Comparison of ENCODE assay signal across 2 cellular contexts in genomic region chr19:19335408-19336158, GRCh38.
TF ChIP-seq lines count a peak whose summit lies in the region.

No MANE protein-coding gene starts in this region.

TF ChIP-seq in GM23338, 12 proteins besides CTCF, POLR2A, EP300 and RAD21 (continued from another document):
- TF ChIP-seq, protein P1, sequence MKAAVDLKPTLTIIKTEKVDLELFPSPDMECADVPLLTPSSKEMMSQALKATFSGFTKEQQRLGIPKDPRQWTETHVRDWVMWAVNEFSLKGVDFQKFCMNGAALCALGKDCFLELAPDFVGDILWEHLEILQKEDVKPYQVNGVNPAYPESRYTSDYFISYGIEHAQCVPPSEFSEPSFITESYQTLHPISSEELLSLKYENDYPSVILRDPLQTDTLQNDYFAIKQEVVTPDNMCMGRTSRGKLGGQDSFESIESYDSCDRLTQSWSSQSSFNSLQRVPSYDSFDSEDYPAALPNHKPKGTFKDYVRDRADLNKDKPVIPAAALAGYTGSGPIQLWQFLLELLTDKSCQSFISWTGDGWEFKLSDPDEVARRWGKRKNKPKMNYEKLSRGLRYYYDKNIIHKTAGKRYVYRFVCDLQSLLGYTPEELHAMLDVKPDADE (IDR thresholded peaks at IDR 0.05) = no peak
- TF ChIP-seq ZNF462 (CRISPR knock-in tag; IDR thresholded peaks at IDR 0.05) (no peak), EZH2 (IDR thresholded peaks at IDR 0.05; ENCODE audit: low read depth, unreplicated experiment) (no peak), EZH2phosphoT487 (IDR thresholded peaks at IDR 0.05; ENCODE audit: unreplicated experiment) (no peak)
- TF ChIP-seq, protein P2, sequence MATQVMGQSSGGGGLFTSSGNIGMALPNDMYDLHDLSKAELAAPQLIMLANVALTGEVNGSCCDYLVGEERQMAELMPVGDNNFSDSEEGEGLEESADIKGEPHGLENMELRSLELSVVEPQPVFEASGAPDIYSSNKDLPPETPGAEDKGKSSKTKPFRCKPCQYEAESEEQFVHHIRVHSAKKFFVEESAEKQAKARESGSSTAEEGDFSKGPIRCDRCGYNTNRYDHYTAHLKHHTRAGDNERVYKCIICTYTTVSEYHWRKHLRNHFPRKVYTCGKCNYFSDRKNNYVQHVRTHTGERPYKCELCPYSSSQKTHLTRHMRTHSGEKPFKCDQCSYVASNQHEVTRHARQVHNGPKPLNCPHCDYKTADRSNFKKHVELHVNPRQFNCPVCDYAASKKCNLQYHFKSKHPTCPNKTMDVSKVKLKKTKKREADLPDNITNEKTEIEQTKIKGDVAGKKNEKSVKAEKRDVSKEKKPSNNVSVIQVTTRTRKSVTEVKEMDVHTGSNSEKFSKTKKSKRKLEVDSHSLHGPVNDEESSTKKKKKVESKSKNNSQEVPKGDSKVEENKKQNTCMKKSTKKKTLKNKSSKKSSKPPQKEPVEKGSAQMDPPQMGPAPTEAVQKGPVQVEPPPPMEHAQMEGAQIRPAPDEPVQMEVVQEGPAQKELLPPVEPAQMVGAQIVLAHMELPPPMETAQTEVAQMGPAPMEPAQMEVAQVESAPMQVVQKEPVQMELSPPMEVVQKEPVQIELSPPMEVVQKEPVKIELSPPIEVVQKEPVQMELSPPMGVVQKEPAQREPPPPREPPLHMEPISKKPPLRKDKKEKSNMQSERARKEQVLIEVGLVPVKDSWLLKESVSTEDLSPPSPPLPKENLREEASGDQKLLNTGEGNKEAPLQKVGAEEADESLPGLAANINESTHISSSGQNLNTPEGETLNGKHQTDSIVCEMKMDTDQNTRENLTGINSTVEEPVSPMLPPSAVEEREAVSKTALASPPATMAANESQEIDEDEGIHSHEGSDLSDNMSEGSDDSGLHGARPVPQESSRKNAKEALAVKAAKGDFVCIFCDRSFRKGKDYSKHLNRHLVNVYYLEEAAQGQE (IDR thresholded peaks at IDR 0.05; ENCODE audit: unreplicated experiment) = no peak
TF ChIP-seq in GM23338: peak in this region for 0.

TF ChIP-seq in WTC11, 78 proteins besides CTCF, POLR2A, EP300 and RAD21 (continued from another document):
- TF ChIP-seq, protein P3, sequence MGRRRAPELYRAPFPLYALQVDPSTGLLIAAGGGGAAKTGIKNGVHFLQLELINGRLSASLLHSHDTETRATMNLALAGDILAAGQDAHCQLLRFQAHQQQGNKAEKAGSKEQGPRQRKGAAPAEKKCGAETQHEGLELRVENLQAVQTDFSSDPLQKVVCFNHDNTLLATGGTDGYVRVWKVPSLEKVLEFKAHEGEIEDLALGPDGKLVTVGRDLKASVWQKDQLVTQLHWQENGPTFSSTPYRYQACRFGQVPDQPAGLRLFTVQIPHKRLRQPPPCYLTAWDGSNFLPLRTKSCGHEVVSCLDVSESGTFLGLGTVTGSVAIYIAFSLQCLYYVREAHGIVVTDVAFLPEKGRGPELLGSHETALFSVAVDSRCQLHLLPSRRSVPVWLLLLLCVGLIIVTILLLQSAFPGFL (CRISPR knock-in tag; IDR thresholded peaks at IDR 0.05; ENCODE audit: borderline replicate concordance) = no peak
- no peak for TF ChIP-seq ZNF263 (CRISPR knock-in tag; IDR thresholded peaks at IDR 0.05; ENCODE audit: low read depth)
- no peak for TF ChIP-seq KAT7 (CRISPR knock-in tag; IDR thresholded peaks at IDR 0.05; ENCODE audit: borderline replicate concordance)
- TF ChIP-seq ETV6 (CRISPR knock-in tag; IDR thresholded peaks at IDR 0.05) = no peak
- no peak for TF ChIP-seq CDX4 (CRISPR knock-in tag; IDR thresholded peaks at IDR 0.05; ENCODE audit: borderline replicate concordance)
- TF ChIP-seq TEAD4 (CRISPR knock-in tag; IDR thresholded peaks at IDR 0.05) = no peak
- no peak for TF ChIP-seq ESRRA (CRISPR knock-in tag; IDR thresholded peaks at IDR 0.05; ENCODE audit: borderline replicate concordance)
- TF ChIP-seq, protein P4, sequence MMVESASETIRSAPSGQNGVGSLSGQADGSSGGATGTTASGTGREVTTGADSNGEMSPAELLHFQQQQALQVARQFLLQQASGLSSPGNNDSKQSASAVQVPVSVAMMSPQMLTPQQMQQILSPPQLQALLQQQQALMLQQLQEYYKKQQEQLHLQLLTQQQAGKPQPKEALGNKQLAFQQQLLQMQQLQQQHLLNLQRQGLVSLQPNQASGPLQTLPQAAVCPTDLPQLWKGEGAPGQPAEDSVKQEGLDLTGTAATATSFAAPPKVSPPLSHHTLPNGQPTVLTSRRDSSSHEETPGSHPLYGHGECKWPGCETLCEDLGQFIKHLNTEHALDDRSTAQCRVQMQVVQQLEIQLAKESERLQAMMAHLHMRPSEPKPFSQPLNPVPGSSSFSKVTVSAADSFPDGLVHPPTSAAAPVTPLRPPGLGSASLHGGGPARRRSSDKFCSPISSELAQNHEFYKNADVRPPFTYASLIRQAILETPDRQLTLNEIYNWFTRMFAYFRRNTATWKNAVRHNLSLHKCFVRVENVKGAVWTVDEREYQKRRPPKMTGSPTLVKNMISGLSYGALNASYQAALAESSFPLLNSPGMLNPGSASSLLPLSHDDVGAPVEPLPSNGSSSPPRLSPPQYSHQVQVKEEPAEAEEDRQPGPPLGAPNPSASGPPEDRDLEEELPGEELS (CRISPR knock-in tag; IDR thresholded peaks at IDR 0.05) = no peak
- no peak for TF ChIP-seq ZNF532 (CRISPR knock-in tag; IDR thresholded peaks at IDR 0.05; ENCODE audit: borderline replicate concordance)
- TF ChIP-seq, protein P5, sequence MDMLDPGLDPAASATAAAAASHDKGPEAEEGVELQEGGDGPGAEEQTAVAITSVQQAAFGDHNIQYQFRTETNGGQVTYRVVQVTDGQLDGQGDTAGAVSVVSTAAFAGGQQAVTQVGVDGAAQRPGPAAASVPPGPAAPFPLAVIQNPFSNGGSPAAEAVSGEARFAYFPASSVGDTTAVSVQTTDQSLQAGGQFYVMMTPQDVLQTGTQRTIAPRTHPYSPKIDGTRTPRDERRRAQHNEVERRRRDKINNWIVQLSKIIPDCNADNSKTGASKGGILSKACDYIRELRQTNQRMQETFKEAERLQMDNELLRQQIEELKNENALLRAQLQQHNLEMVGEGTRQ (CRISPR knock-in tag; IDR thresholded peaks at IDR 0.05) = no peak
- no peak for TF ChIP-seq E2F1 (CRISPR knock-in tag; IDR thresholded peaks at IDR 0.05)
